In genomic region chr1:234597894-234598293, GRCh38 we compare ENCODE assay signal across 8 cellular contexts. TPM values are rescaled to one million over a fixed set of nuclear protein-coding genes. Genes with fewer than 3 reads are reported as not detected.
DNase-seq lines count a peak whose midpoint lies in the region; ATAC-seq and TF ChIP-seq lines count a peak whose summit lies in the region.

No MANE protein-coding gene starts in this region.

- no peak overlapping the region for H3K4me3 Mint-ChIP-seq in CD8-positive, alpha-beta T cell
- H3K4me3 Mint-ChIP-seq in stimulated activated naive CD8-positive, alpha-beta T cell treated with anti-CD3 and anti-CD28 coated beads, Interleukin-15, amount 100 ng/mL, for 72 hours, result peak overlapping the region in 1 of 2 donors; percentile 2

- DNase-seq in CD8-positive, alpha-beta T cell, result peak in 6 of 7 experiments; percentile 30 to 76 (median 56)
- DNase-seq in HFF-Myc (ENCODE audit: extremely low read depth, low read depth) (no peak), RWPE1 (ENCODE audit: low spot score) (no peak), adipocyte (ENCODE audit: low read depth) (peak; percentile 77), left lung (no peak), NCI-H1048 (lab: John Stamatoyannopoulos, UW) (no peak)
- peak; percentile 26 to 56 for DNase-seq in stimulated activated naive CD8-positive, alpha-beta T cell treated with anti-CD3 and anti-CD28 coated beads, Interleukin-15, amount 100 ng/mL, for 72 hours

- H3K9ac ChIP-seq in adipocyte (ENCODE audit: low read length), result no peak overlapping the region

- H3K4me3 ChIP-seq in CD8-positive, alpha-beta T cell (ENCODE audit: low read depth, low read length), result no peak overlapping the region
- H3K4me3 ChIP-seq in HFF-Myc (replicated peaks; ENCODE audit: low read depth, low read length), result no peak overlapping the region
- no peak overlapping the region for H3K4me3 ChIP-seq in adipocyte (ENCODE audit: low read length)
- H3K4me3 ChIP-seq in left lung, result no peak overlapping the region

- no peaks in the 10 kb centered on the region for H3K9me3 Mint-ChIP-seq in CD8-positive, alpha-beta T cell
- H3K9me3 Mint-ChIP-seq in stimulated activated naive CD8-positive, alpha-beta T cell treated with anti-CD3 and anti-CD28 coated beads, Interleukin-15, amount 100 ng/mL, for 72 hours, result peaks cover 14 to 16% of the 10 kb centered on the region in 2 donors

- H3K36me3 Mint-ChIP-seq in CD8-positive, alpha-beta T cell, result peaks cover 5% of the 10 kb centered on the region

- peak; percentile 67 for TF ChIP-seq CTCF in CD8-positive, alpha-beta T cell (IDR thresholded peaks at IDR 0.05)
- TF ChIP-seq CTCF in HFF-Myc (IDR thresholded peaks at IDR 0.05; ENCODE audit: low read depth, low read length, missing control alignments) (peak; percentile 72), RWPE1 (conservative IDR thresholded peaks at IDR 0.05; ENCODE audit: low read depth) (no peak; the same call in 1 of the 2 replicates), left lung (IDR thresholded peaks at IDR 0.05) (peak; percentile 62 to 66)

- H3K4me1 ChIP-seq in CD8-positive, alpha-beta T cell (ENCODE audit: insufficient read depth, low read length), result peaks cover 39% of the 10 kb centered on the region
- H3K4me1 ChIP-seq in adipocyte (ENCODE audit: control insufficient read depth, insufficient read depth, low read length) (peaks cover 40% of the 10 kb centered on the region), left lung (peaks cover 30 to 47% of the 10 kb centered on the region in 2 donors)

- no peaks in the 10 kb centered on the region for H3K9me3 ChIP-seq in CD8-positive, alpha-beta T cell (ENCODE audit: low read length)
- no peaks in the 10 kb centered on the region for H3K9me3 ChIP-seq in adipocyte (ENCODE audit: control insufficient read depth, low read length)
- no peaks in the 10 kb centered on the region for H3K9me3 ChIP-seq in left lung

- H3K27ac ChIP-seq in CD8-positive, alpha-beta T cell (ENCODE audit: low read depth, low read length), result no peak overlapping the region
- H3K27ac ChIP-seq in RWPE1, result peak overlapping the region; percentile 78; the same call in 1 of the 2 replicates
- H3K27ac ChIP-seq in left lung, result no peak overlapping the region

- H3K36me3 ChIP-seq in CD8-positive, alpha-beta T cell (ENCODE audit: insufficient read depth, low read length), result no peaks in the 10 kb centered on the region
- H3K36me3 ChIP-seq in adipocyte (ENCODE audit: control insufficient read depth, insufficient read depth, low read length, severe bottlenecking) (peaks cover 8% of the 10 kb centered on the region), left lung (no peaks in the 10 kb centered on the region)

- peaks cover 50% of the 10 kb centered on the region for H3K4me1 Mint-ChIP-seq in CD8-positive, alpha-beta T cell (ENCODE audit: low read depth)
- H3K4me1 Mint-ChIP-seq in stimulated activated naive CD8-positive, alpha-beta T cell treated with anti-CD3 and anti-CD28 coated beads, Interleukin-15, amount 100 ng/mL, for 72 hours, result peaks cover 42% of the 10 kb centered on the region

- no peaks in the 10 kb centered on the region for H3K27me3 ChIP-seq in CD8-positive, alpha-beta T cell (ENCODE audit: insufficient read depth, low read length)
- H3K27me3 ChIP-seq in adipocyte (replicated peaks; ENCODE audit: control insufficient read depth, insufficient read depth, low read length) (no peaks in the 10 kb centered on the region), left lung (no peaks in the 10 kb centered on the region)

- H3K27me3 Mint-ChIP-seq in CD8-positive, alpha-beta T cell (ENCODE audit: low read depth), result no peaks in the 10 kb centered on the region
- no peaks in the 10 kb centered on the region for H3K27me3 Mint-ChIP-seq in stimulated activated naive CD8-positive, alpha-beta T cell treated with anti-CD3 and anti-CD28 coated beads, Interleukin-15, amount 100 ng/mL, for 72 hours

- no peak for ATAC-seq in CD8-positive, alpha-beta T cell
- ATAC-seq in left lung, result no peak
- ATAC-seq in stimulated activated naive CD8-positive, alpha-beta T cell treated with anti-CD3 and anti-CD28 coated beads, Interleukin-15, amount 100 ng/mL, for 72 hours, result peak; percentile 40
- no peak for ATAC-seq in HG02798 (IDR thresholded peaks at IDR 0.05; ENCODE audit: poor library complexity, unreplicated experiment)

- intact Hi-C loops in CD8-positive, alpha-beta T cell (cut with DNase I, micrococcal nuclease), result loop anchor here (1.0 to 5.0 kb wide), 8 partner anchors 94 to 904 kb away; partner anchors contain the start of gene B3GALNT2 (in 1 of the 2)
- intact Hi-C loops in left lung (cut with DNase I), result loop anchor here (10.0 kb wide), 2 partner anchors 63 to 487 kb away; no protein-coding TSS in a partner anchor

- H3K27ac Mint-ChIP-seq in CD8-positive, alpha-beta T cell, result no peak overlapping the region
- no peak overlapping the region for H3K27ac Mint-ChIP-seq in stimulated activated naive CD8-positive, alpha-beta T cell treated with anti-CD3 and anti-CD28 coated beads, Interleukin-15, amount 100 ng/mL, for 72 hours

- POLR2A ChIA-PET in CD8-positive, alpha-beta T cell (lab: Charles Lee), result interaction anchor here (0.6 to 7.8 kb wide), 3 partner anchors 13 to 485 kb away, joined by 4 to 129 read pairs (median 7); partner anchors contain the start of gene IRF2BP2
- POLR2A ChIA-PET in RWPE1 (lab: Yijun Ruan, JAX; ENCODE audit: low non-redundant PET), result no interaction called here

- CTCF ChIA-PET in CD8-positive, alpha-beta T cell (lab: Charles Lee), result interaction anchor here (0.6 to 12.2 kb wide), 22 partner anchors 9 to 508 kb away, joined by 3 to 114 read pairs (median 3); no protein-coding TSS in a partner anchor
- CTCF ChIA-PET in RWPE1 (lab: Yijun Ruan, JAX), result interaction anchor here (0.6 to 0.7 kb wide), 2 partner anchors 65 to 486 kb away, joined by 3 to 4 read pairs; no protein-coding TSS in a partner anchor

RNA-seq across cellular contexts. Expression of gene IRF2BP2, which starts 12.1 kb away (rescaled TPM):
- total RNA-seq in CD8-positive, alpha-beta T cell, result 100 to 1,000 TPM; 707 to 714 TPM
- total RNA-seq in left lung, result 100 to 1,000 TPM; 114 to 135 TPM

Comparison
In these comparisons a context has a peak if more than half of its experiments do, and no peak if none do; other contexts are left out.
1. DNase-seq: peak in CD8-positive, alpha-beta T cell (6 of 7), adipocyte (single experiment) and stimulated activated naive CD8-positive, alpha-beta T cell treated with anti-CD3 and anti-CD28 coated beads, Interleukin-15, amount 100 ng/mL, for 72 hours (2 of 2); none in HFF-Myc (single experiment), RWPE1 (single experiment), left lung (0 of 2) and NCI-H1048 (single experiment).
2. RNA of gene IRF2BP2, which starts 12.1 kb away (total RNA-seq): 707 to 714 TPM in CD8-positive, alpha-beta T cell; 114 to 135 TPM in left lung; every median in the first group is over 4 times any median in the second.